In the genomic region with DNA sequence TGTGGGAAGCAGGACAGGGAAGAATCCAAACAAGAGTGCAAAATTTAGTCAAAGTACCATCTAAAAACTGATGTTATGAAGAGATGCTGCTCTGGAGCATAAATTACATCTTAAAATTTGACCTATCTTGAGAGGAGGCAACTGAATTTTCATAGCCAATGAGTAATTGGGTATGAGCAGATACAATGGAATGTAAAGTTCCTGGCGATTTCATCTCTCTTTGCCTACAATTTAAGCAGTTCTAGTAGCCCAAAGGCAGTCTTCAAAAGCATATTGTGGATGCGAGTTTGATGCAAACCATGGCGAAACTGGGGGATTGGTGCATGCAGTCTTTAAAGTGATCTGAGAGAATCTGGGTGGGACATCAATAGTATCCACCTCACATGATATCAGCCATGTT, we compare ENCODE assay signal across 22 cellular contexts.
DNase-seq lines count a peak whose midpoint lies in the region; ATAC-seq, FAIRE-seq and TF ChIP-seq lines count a peak whose summit lies in the region.
"Had no signal": no experiment of that assay in that cellular context is flagged by ENCODE, and none has a peak within 500 bp of the region (broad histone marks: within the 10 kb centered on the region; RNA-seq: fewer than 3 reads in every experiment).

No MANE protein-coding gene starts in this region.

- no peak overlapping the region for H4K91ac ChIP-seq in trophoblast cell (ENCODE audit: low read depth, low read length)

- H2BK120ac ChIP-seq in trophoblast cell (ENCODE audit: insufficient read depth, low read length, poor library complexity), result no peak overlapping the region

- H3K4ac ChIP-seq in trophoblast cell (ENCODE audit: low read depth, low read length), result no peak overlapping the region

- no peak overlapping the region for H3K27ac ChIP-seq in trophoblast cell (ENCODE audit: low read depth, low read length)
- H3K27ac ChIP-seq: breast epithelium, colonic mucosa, esophagus muscularis mucosa, KMS-11, right lobe of liver, thoracic aorta had no signal

- H3K27me3 ChIP-seq in trophoblast cell (ENCODE audit: insufficient read depth, low read length), result no peaks in the 10 kb centered on the region
- H3K27me3 ChIP-seq: breast epithelium, colonic mucosa, esophagus muscularis mucosa, right lobe of liver had no signal

- no peak overlapping the region for H3K23ac ChIP-seq in trophoblast cell (ENCODE audit: low read length)

- H2BK12ac ChIP-seq in trophoblast cell (ENCODE audit: low read length), result no peak overlapping the region

- FAIRE-seq in H54 (lab: Jason Lieb, UNC), result peak; percentile 97
- FAIRE-seq: D721Med, GM19239 had no signal

- H3K9ac ChIP-seq in trophoblast cell (ENCODE audit: low read length), result no peak overlapping the region
- H3K9ac ChIP-seq: KMS-11 had no signal

- no peaks in the 10 kb centered on the region for H3K79me2 ChIP-seq in trophoblast cell (ENCODE audit: control insufficient read depth, insufficient read depth, low read length, poor library complexity)

- no peaks in the 10 kb centered on the region for H3K9me3 ChIP-seq in trophoblast cell (ENCODE audit: insufficient read depth, low read depth, low read length)
- H3K9me3 ChIP-seq: breast epithelium, colonic mucosa, esophagus muscularis mucosa, right lobe of liver, thoracic aorta had no signal

- H2AFZ ChIP-seq in trophoblast cell (ENCODE audit: insufficient read depth, low read length, poor library complexity), result no peak overlapping the region

- no CpG with 5 or more reads among the region's 3 CpGs for WGBS in trophoblast cell (ENCODE audit: extremely low coverage, insufficient coverage, insufficient read length)

- no peak overlapping the region for H3K4me2 ChIP-seq in trophoblast cell (ENCODE audit: low read length)
- H3K4me2 ChIP-seq: KMS-11 had no signal

- no peaks in the 10 kb centered on the region for H3K36me3 ChIP-seq in trophoblast cell (ENCODE audit: control insufficient read depth in 1 of 2, insufficient read depth in 2 of 2, low read length in 2 of 2)
- H3K36me3 ChIP-seq: breast epithelium, colonic mucosa, esophagus muscularis mucosa, right lobe of liver, thoracic aorta had no signal

- TF ChIP-seq POLR2A in H54 (IDR thresholded peaks at IDR 0.05; ENCODE audit: low read depth, low read length), result no peak
- no peak for TF ChIP-seq POLR2A in erythroblast (IDR thresholded peaks at IDR 0.05; ENCODE audit: low read length)

- H2AK5ac ChIP-seq in trophoblast cell (ENCODE audit: low read length), result no peak overlapping the region

- no peak overlapping the region for H3K14ac ChIP-seq in trophoblast cell (ENCODE audit: low read length)

- no peak for TF ChIP-seq CTCF in choroid plexus epithelial cell (conservative IDR thresholded peaks at IDR 0.05; ENCODE audit: low read depth, low read length)

- ATAC-seq in HG03460 (IDR thresholded peaks at IDR 0.05; ENCODE audit: unreplicated experiment), result no peak
- ATAC-seq: effector memory CD8-positive, alpha-beta T cell; right lobe of liver; stimulated activated naive CD8-positive, alpha-beta T cell treated with anti-CD3 and anti-CD28 coated beads, Interleukin-15, Interleukin-2, amounts not matched to agents 100 U/mL and 50 U/mL, for 24 hours had no signal

- DNase-seq in H54 (ENCODE audit: insufficient read length, low spot score), result peak; percentile 3
- DNase-seq in RPMI7951 (ENCODE audit: low read depth), result peak; percentile 46
- peak; percentile 13 for DNase-seq in choroid plexus epithelial cell (ENCODE audit: low read depth)
- DNase-seq in trophoblast cell, result peak; percentile 4 to 42
- DNase-seq in erythroblast (lab: John Stamatoyannopoulos, UW), result no peak
- DNase-seq in SIG-M5 (lab: John Stamatoyannopoulos, UW), result no peak
- DNase-seq: activated CD4-positive, alpha-beta memory T cell treated with anti-CD3 and anti-CD28 coated beads for 36 hours; activated naive CD8-positive, alpha-beta T cell treated with anti-CD3 and anti-CD28 coated beads for 36 hours; colonic mucosa; effector memory CD8-positive, alpha-beta T cell; NCI-H1694; NCI-H2171 treated with DMSO at 0.1 percent for 48 hours; right lobe of liver; stimulated activated naive CD8-positive, alpha-beta T cell treated with anti-CD3 and anti-CD28 coated beads, Interleukin-15, Interleukin-2, amounts not matched to agents 100 U/mL and 50 U/mL, for 24 hours had no signal

- no peaks in the 10 kb centered on the region for H3K79me1 ChIP-seq in trophoblast cell (ENCODE audit: low read length)

- H3K4me1 ChIP-seq in trophoblast cell (ENCODE audit: control insufficient read depth in 1 of 2, insufficient read depth in 2 of 2, low read length in 2 of 2), result no peaks in the 10 kb centered on the region
- H3K4me1 ChIP-seq: breast epithelium, colonic mucosa, esophagus muscularis mucosa, right lobe of liver had no signal

- H3K18ac ChIP-seq in trophoblast cell (ENCODE audit: low read length), result no peak overlapping the region

- no peak overlapping the region for H4K8ac ChIP-seq in trophoblast cell (ENCODE audit: low read depth, low read length)

- H3K4me3 ChIP-seq in choroid plexus epithelial cell (ENCODE audit: low read depth, low read length) (no peak overlapping the region), trophoblast cell (ENCODE audit: low read depth, low read length) (no peak overlapping the region)
- H3K4me3 ChIP-seq: breast epithelium, colonic mucosa, esophagus muscularis mucosa, lung, right lobe of liver, thoracic aorta had no signal

- H4K12ac ChIP-seq in trophoblast cell (ENCODE audit: low read depth, low read length), result no peak overlapping the region

- H2BK5ac ChIP-seq in trophoblast cell (ENCODE audit: low read depth, low read length, poor library complexity), result no peak overlapping the region

Comparison
In these comparisons a context has a peak if more than half of its experiments do, and no peak if none do; other contexts are left out.
1. DNase-seq: peak in H54 (single experiment), RPMI7951 (single experiment), choroid plexus epithelial cell (single experiment) and trophoblast cell (2 of 2); none in erythroblast (0 of 2) and SIG-M5 (single experiment).